In the genomic region with DNA sequence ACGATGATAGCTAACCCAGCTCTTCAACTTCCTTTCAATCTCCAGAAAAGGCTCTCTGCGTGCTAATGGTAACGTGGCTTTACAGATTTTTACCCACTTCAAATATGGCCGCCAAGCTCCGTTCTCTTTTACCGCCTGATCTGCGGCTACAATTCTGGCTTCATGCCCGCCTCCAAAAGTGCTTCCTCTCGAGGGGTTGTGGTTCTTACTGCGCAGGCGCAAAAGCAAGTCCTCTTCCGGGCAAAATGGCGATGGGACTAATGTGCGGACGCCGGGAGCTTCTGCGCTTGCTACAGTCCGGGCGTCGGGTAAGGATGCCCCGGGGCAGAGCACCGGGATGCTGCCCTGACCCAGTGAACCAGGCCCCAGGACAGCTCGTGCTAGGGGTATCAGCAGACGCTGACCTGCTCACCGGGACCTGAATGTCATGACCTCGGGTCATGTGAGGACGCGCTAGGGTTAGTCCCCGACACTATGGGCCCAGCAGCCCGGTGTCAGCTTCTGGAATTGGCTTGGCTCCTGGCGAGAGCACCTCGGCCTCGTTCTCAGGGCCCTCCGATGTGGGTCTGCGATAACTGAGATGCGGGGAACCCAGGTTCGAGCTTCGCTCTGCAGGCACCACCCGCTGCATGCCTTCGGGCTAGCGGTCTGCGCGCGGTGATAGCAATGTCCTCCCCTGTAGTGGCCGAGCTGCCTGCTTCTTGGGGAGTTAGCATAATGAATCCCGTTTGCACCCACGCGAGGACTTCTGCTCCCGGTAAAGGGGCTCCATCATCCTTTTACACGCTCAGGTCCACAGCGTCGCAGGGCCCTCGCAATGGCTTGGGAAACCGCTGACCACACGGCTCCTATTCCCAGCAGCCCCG, we compare ENCODE assay signal across 8 cellular contexts. TPM values are rescaled to one million over a fixed set of nuclear protein-coding genes. Genes with fewer than 3 reads are reported as not detected.
A peak's percentile ranks its signal among the peaks of the same experiment; 100 is the strongest.
DNase-seq lines count a peak whose midpoint lies in the region; ATAC-seq and TF ChIP-seq lines count a peak whose summit lies in the region.

Gene OXA1L (plus strand): TSS at position 232 of the 866 bp plus-strand sequence. CDS start 14 bp downstream, at position 246.

- peak within 1 kb of the TSS; percentile 94 for H3K4me3 Mint-ChIP-seq in activated CD4-positive, alpha-beta memory T cell treated with anti-CD3 and anti-CD28 coated beads for 36 hours

- peaks cover 8 to 17% (median 11%) of the 10 kb centered on the region in 11 experiments for H3K9me3 ChIP-seq in BLaER1 treated with 17β-estradiol and CSF1 and Interleukin-3, amounts not matched to agents 10 nM and 100 nM (replicated peaks in 1 of 11)
- H3K9me3 ChIP-seq in duodenal mucosa (ENCODE audit: control insufficient read depth in 1 of 2, low read length in 2 of 2) (peaks cover 3 to 4% of the 10 kb centered on the region in 2 donors), right lobe of liver (no peaks in the 10 kb centered on the region)

- H4K20me1 ChIP-seq in BLaER1 treated with 17β-estradiol and CSF1 and Interleukin-3, amounts not matched to agents 10 nM and 100 nM, result peaks cover 0 to 24% (median 11%) of the 10 kb centered on the region in 11 experiments; a peak in 8 of 22 replicates

- peak; percentile 65 for TF ChIP-seq POLR2A in right lobe of liver (IDR thresholded peaks at IDR 0.05)

- H3K9ac ChIP-seq in BLaER1 treated with 17β-estradiol and CSF1 and Interleukin-3, amounts not matched to agents 10 nM and 100 nM, result peak within 1 kb of the TSS; percentile 89 to 96 (median 91)
- peak within 1 kb of the TSS; percentile 87 to 88 for H3K9ac ChIP-seq in duodenal mucosa (ENCODE audit: low read depth in 1 of 2, low read length in 2 of 2)

- H3K36me3 ChIP-seq in BLaER1 treated with 17β-estradiol and CSF1 and Interleukin-3, amounts not matched to agents 10 nM and 100 nM, result peaks cover 38 to 45% (median 39%) of the 10 kb centered on the region in 11 experiments
- H3K36me3 ChIP-seq in duodenal mucosa (ENCODE audit: control insufficient read depth in 1 of 2, insufficient read depth in 2 of 2, low read length in 2 of 2) (peaks cover 24 to 34% of the 10 kb centered on the region in 2 donors), right lobe of liver (peaks cover 6 to 27% (median 17%) of the 10 kb centered on the region in 4 donors)

- no peaks in the 10 kb centered on the region for H3K27me3 ChIP-seq in BLaER1 treated with 17β-estradiol and CSF1 and Interleukin-3, amounts not matched to agents 10 nM and 100 nM
- H3K27me3 ChIP-seq in duodenal mucosa (ENCODE audit: control insufficient read depth in 1 of 2, insufficient read depth in 2 of 2, low read length in 2 of 2), result no peaks in the 10 kb centered on the region
- H3K27me3 ChIP-seq in right lobe of liver, result no peaks in the 10 kb centered on the region

- WGBS in right lobe of liver (ENCODE audit: insufficient coverage, low coverage, low lambda C conversion rate, missing lambda C conversion rate), result 0% methylated on average over 15 of the region's 56 CpGs

- peak within 1 kb of the TSS; percentile 81 to 98 (median 91) for H3K27ac ChIP-seq in BLaER1 treated with 17β-estradiol and CSF1 and Interleukin-3, amounts not matched to agents 10 nM and 100 nM
- H3K27ac ChIP-seq in duodenal mucosa (ENCODE audit: low read depth, low read length) (peak within 1 kb of the TSS; percentile 47), right lobe of liver (peak within 1 kb of the TSS; percentile 66 to 85 (median 67))

- H3K4me1 Mint-ChIP-seq in activated CD4-positive, alpha-beta memory T cell treated with anti-CD3 and anti-CD28 coated beads for 36 hours (ENCODE audit: low read depth), result peaks cover 34% of the 10 kb centered on the region

- ATAC-seq in GM19372 (IDR thresholded peaks at IDR 0.05; ENCODE audit: low read depth, unreplicated experiment), result peak; percentile 86
- ATAC-seq in HG03571 (IDR thresholded peaks at IDR 0.05; ENCODE audit: unreplicated experiment), result peak; percentile 82
- ATAC-seq in right lobe of liver, result peak; percentile 92 to 95 (median 93)

- peak; percentile 86 for DNase-seq in NCI-H82 treated with DMSO at 0.1 percent for 48 hours (lab: John Stamatoyannopoulos, UW; ENCODE audit: unreplicated experiment)
- DNase-seq in activated CD4-positive, alpha-beta memory T cell treated with anti-CD3 and anti-CD28 coated beads for 36 hours, result peak; percentile 98
- peak; percentile 97 to 99 (median 98) for DNase-seq in right lobe of liver
- DNase-seq in stimulated activated CD4-positive, alpha-beta T cell treated with anti-CD3 and anti-CD28 coated beads, Interleukin-4, amount 100 ng/mL, for 4 hours, result peak; percentile 87 to 97

- H3K4me3 ChIP-seq in BLaER1 treated with 17β-estradiol and CSF1 and Interleukin-3, amounts not matched to agents 10 nM and 100 nM, result peak within 1 kb of the TSS; percentile 84 to 98 (median 92)
- H3K4me3 ChIP-seq in duodenal mucosa (ENCODE audit: low read depth in 1 of 2, low read length in 2 of 2) (peak within 1 kb of the TSS; percentile 97 to 99), right lobe of liver (peak within 1 kb of the TSS; percentile 92 to 98 (median 93))

- peak within 1 kb of the TSS; percentile 98 for H3K27ac Mint-ChIP-seq in activated CD4-positive, alpha-beta memory T cell treated with anti-CD3 and anti-CD28 coated beads for 36 hours

- intact Hi-C loops in activated CD4-positive, alpha-beta memory T cell treated with anti-CD3 and anti-CD28 coated beads for 36 hours (cut with micrococcal nuclease), result loop anchor here (1.0 to 5.0 kb wide), 7 partner anchors 29 to 194 kb away; partner anchors contain the start of genes DAD1, MRPL52 and RBM23
- intact Hi-C loops in right lobe of liver (cut with DNase I), result no loop called here

- TF ChIP-seq CTCF in right lobe of liver (IDR thresholded peaks at IDR 0.05), result no peak

- H3K9me3 Mint-ChIP-seq in activated CD4-positive, alpha-beta memory T cell treated with anti-CD3 and anti-CD28 coated beads for 36 hours, result peaks cover 9% of the 10 kb centered on the region

- CTCF ChIA-PET in activated CD4-positive, alpha-beta memory T cell treated with anti-CD3 and anti-CD28 coated beads for 36 hours (lab: Charles Lee), result interaction anchor here (0.8 to 2.8 kb wide), 16 partner anchors 24 to 1662 kb away, joined by 3 to 34 read pairs (median 4); partner anchors contain the start of gene DAD1

- peaks cover 22 to 46% (median 26%) of the 10 kb centered on the region in 10 experiments for H3K4me1 ChIP-seq in BLaER1 treated with 17β-estradiol and CSF1 and Interleukin-3, amounts not matched to agents 10 nM and 100 nM
- H3K4me1 ChIP-seq in duodenal mucosa (ENCODE audit: control insufficient read depth in 1 of 2, insufficient read depth in 2 of 2, low read length in 2 of 2) (peaks cover 13 to 14% of the 10 kb centered on the region in 2 donors), right lobe of liver (peaks cover 0 to 14% (median 4%) of the 10 kb centered on the region in 4 donors)

- POLR2A ChIA-PET in activated CD4-positive, alpha-beta memory T cell treated with anti-CD3 and anti-CD28 coated beads for 36 hours (lab: Charles Lee), result interaction anchor here (0.5 to 3.3 kb wide), 16 partner anchors 8 to 240 kb away, joined by 3 to 17 read pairs (median 5); partner anchors contain the start of genes DAD1, LRP10, MRPL52 and PRMT5

- peaks cover 2% of the 10 kb centered on the region for H3K27me3 Mint-ChIP-seq in activated CD4-positive, alpha-beta memory T cell treated with anti-CD3 and anti-CD28 coated beads for 36 hours

- peaks cover 57% of the 10 kb centered on the region for H3K36me3 Mint-ChIP-seq in activated CD4-positive, alpha-beta memory T cell treated with anti-CD3 and anti-CD28 coated beads for 36 hours

- H3K4me2 ChIP-seq in BLaER1 treated with 17β-estradiol and CSF1 and Interleukin-3, amounts not matched to agents 10 nM and 100 nM, result peak within 1 kb of the TSS; percentile 87 to 99 (median 95)

RNA-seq across cellular contexts. Expression of gene OXA1L, which starts in this region (rescaled TPM):
- total RNA-seq in activated CD4-positive, alpha-beta memory T cell treated with anti-CD3 and anti-CD28 coated beads for 36 hours, result 100 to 1,000 TPM; 131 to 136 TPM
- 10 to 100 TPM; 64.3 to 80.1 (median 72.3) TPM for total RNA-seq in right lobe of liver

Comparison
In these comparisons a context has a peak if more than half of its experiments do, and no peak if none do; other contexts are left out.
1. Peak in every context shown above with its lines: DNase-seq, ATAC-seq, H3K4me3 ChIP-seq and H3K27ac ChIP-seq.